In the genomic region with DNA sequence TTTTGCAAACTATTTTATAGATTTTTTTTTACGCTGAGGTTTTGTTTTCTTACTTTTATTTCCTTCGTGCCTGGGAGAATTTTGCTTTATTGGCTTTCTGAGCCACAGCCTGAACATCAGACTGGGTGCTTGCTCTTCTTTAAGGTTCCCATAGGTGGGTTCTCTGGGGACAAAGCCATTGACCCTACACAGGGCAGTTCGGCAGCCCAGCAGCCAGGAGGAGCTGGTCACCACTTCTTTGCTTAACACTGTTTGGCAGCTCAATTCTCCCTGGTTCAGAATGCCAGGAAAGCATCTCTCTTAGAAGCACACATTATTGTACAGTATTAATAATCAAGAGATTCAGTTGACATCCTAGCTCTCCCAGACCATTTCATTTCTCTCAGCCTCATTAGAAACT, we compare ENCODE assay signal across 20 cellular contexts.
A peak's percentile ranks its signal among the peaks of the same experiment; 100 is the strongest.
DNase-seq lines count a peak whose midpoint lies in the region; ATAC-seq, FAIRE-seq and TF ChIP-seq lines count a peak whose summit lies in the region.
"Had no signal": no experiment of that assay in that cellular context is flagged by ENCODE, and none has a peak within 500 bp of the region (broad histone marks: within the 10 kb centered on the region; RNA-seq: fewer than 3 reads in every experiment).

No MANE protein-coding gene starts in this region.

- H3K27me3 ChIP-seq in GM12878 (replicated peaks in 1 of 2; ENCODE audit: control insufficient read depth in 2 of 2, insufficient read depth in 2 of 2, low read length in 1 of 2), result no peaks in the 10 kb centered on the region
- no peaks in the 10 kb centered on the region for H3K27me3 ChIP-seq in osteoblast (ENCODE audit: insufficient read depth, low read length)
- H3K27me3 ChIP-seq: Peyer's patch had no signal

- H3K9ac ChIP-seq in GM12878 (ENCODE audit: control insufficient read depth, insufficient read depth, low read length), result no peak overlapping the region

- intact Hi-C loops in GM12878 (cut with micrococcal nuclease; ENCODE audit: unreplicated experiment), result no loop called here

- H3K4me2 ChIP-seq in GM12878 (ENCODE audit: control insufficient read depth, insufficient read depth) (no peak overlapping the region), osteoblast (ENCODE audit: insufficient read depth, low read length) (no peak overlapping the region)

- H2AFZ ChIP-seq in GM12878 (ENCODE audit: control insufficient read depth, low read depth, low read length), result no peak overlapping the region
- no peak overlapping the region for H2AFZ ChIP-seq in osteoblast (ENCODE audit: low read length)

- H4K20me1 ChIP-seq in GM12878 (ENCODE audit: control insufficient read depth, insufficient read depth), result no peaks in the 10 kb centered on the region
- no peaks in the 10 kb centered on the region for H4K20me1 ChIP-seq in osteoblast (ENCODE audit: insufficient read depth, low read length)

- ATAC-seq in GM12878, result peak; percentile 30; the same call in 1 of the 3 replicates
- no peak for ATAC-seq in stimulated activated effector memory CD8-positive, alpha-beta T cell treated with anti-CD3 and anti-CD28 coated beads, Interleukin-12 subunit alpha, Interleukin-12 subunit beta, amount 100 ng/mL, for 72 hours
- ATAC-seq: effector memory CD8-positive, alpha-beta T cell; sciatic nerve had no signal

- TF ChIP-seq CTCF in GM12878 (IDR thresholded peaks at IDR 0.05 in 2 of 3, conservative IDR thresholded peaks at IDR 0.05 in 1 of 3; ENCODE audit: control insufficient read depth in 2 of 3, extremely low read depth in 1 of 3, insufficient read depth in 1 of 3, low read depth in 3 of 3, low read length in 3 of 3), result peak in 1 of 3 experiments; percentile 14; a peak in 1 of 6 replicates
- TF ChIP-seq CTCF in osteoblast (IDR thresholded peaks at IDR 0.05; ENCODE audit: extremely low read depth, low read depth, low read length), result peak; percentile 50

- BruUV-seq in GM12878 (replicated peaks; lab: Mats Ljungman, UMichigan), result no TSS peak

- no peaks in the 10 kb centered on the region for H3K4me1 ChIP-seq in GM12878 (ENCODE audit: control insufficient read depth, insufficient read depth, low read length)
- H3K4me1 ChIP-seq in osteoblast (ENCODE audit: insufficient read depth, low read length), result no peaks in the 10 kb centered on the region
- H3K4me1 ChIP-seq: HAP-1, Peyer's patch had no signal

- no peak overlapping the region for H3K27ac ChIP-seq in GM12878 (ENCODE audit: control insufficient read depth, insufficient read depth)
- no peak overlapping the region for H3K27ac ChIP-seq in osteoblast (ENCODE audit: low read depth, low read length)
- H3K27ac ChIP-seq: Peyer's patch had no signal

- no peaks in the 10 kb centered on the region for H3K9me3 Mint-ChIP-seq in stimulated activated effector memory CD8-positive, alpha-beta T cell treated with anti-CD3 and anti-CD28 coated beads, Interleukin-12 subunit alpha, Interleukin-12 subunit beta, amount 100 ng/mL, for 72 hours
- H3K9me3 Mint-ChIP-seq: activated naive CD4-positive, alpha-beta T cell treated with anti-CD3 and anti-CD28 coated beads, Interleukin-2, amount 50 U/mL, for 24 hours; effector memory CD8-positive, alpha-beta T cell had no signal

- POLR2A ChIA-PET in GM12878 (lab: Charles Lee), result interaction anchor here (0.6 kb wide), 1 partner anchor 1192 kb away, joined by 4 read pairs; no protein-coding TSS in a partner anchor

- RAD21 ChIA-PET in GM12878 (lab: Charles Lee; ENCODE audit: unreplicated experiment), result no interaction called here

- in situ Hi-C loops in GM12878 (cut with MboI), result no loop called here

- H3K36me3 Mint-ChIP-seq in stimulated activated effector memory CD8-positive, alpha-beta T cell treated with anti-CD3 and anti-CD28 coated beads, Interleukin-12 subunit alpha, Interleukin-12 subunit beta, amount 100 ng/mL, for 72 hours, result no peaks in the 10 kb centered on the region
- H3K36me3 Mint-ChIP-seq: activated naive CD4-positive, alpha-beta T cell treated with anti-CD3 and anti-CD28 coated beads, Interleukin-2, amount 50 U/mL, for 24 hours had no signal

- no peak for TF ChIP-seq POLR2A in GM12878 (IDR thresholded peaks at IDR 0.05; ENCODE audit: low read depth, low read length)

- H3K4me1 Mint-ChIP-seq in stimulated activated effector memory CD8-positive, alpha-beta T cell treated with anti-CD3 and anti-CD28 coated beads, Interleukin-12 subunit alpha, Interleukin-12 subunit beta, amount 100 ng/mL, for 72 hours, result no peaks in the 10 kb centered on the region
- H3K4me1 Mint-ChIP-seq: activated naive CD4-positive, alpha-beta T cell treated with anti-CD3 and anti-CD28 coated beads, Interleukin-2, amount 50 U/mL, for 24 hours had no signal

- H3K9me3 ChIP-seq in GM12878 (replicated peaks; ENCODE audit: control insufficient read depth, insufficient read depth, low read length) (no peaks in the 10 kb centered on the region), osteoblast (ENCODE audit: low read depth, low read length) (no peaks in the 10 kb centered on the region)
- H3K9me3 ChIP-seq: HAP-1, Peyer's patch had no signal

- no peak for TF ChIP-seq RAD21 in GM12878 (IDR thresholded peaks at IDR 0.05; ENCODE audit: insufficient read depth, low read depth, low read length)

- no peak overlapping the region for H3K27ac Mint-ChIP-seq in stimulated activated effector memory CD8-positive, alpha-beta T cell treated with anti-CD3 and anti-CD28 coated beads, Interleukin-12 subunit alpha, Interleukin-12 subunit beta, amount 100 ng/mL, for 72 hours
- H3K27ac Mint-ChIP-seq: activated naive CD4-positive, alpha-beta T cell treated with anti-CD3 and anti-CD28 coated beads, Interleukin-2, amount 50 U/mL, for 24 hours; effector memory CD8-positive, alpha-beta T cell had no signal

- no peak overlapping the region for H3K4me3 Mint-ChIP-seq in stimulated activated effector memory CD8-positive, alpha-beta T cell treated with anti-CD3 and anti-CD28 coated beads, Interleukin-12 subunit alpha, Interleukin-12 subunit beta, amount 100 ng/mL, for 72 hours
- H3K4me3 Mint-ChIP-seq: activated naive CD4-positive, alpha-beta T cell treated with anti-CD3 and anti-CD28 coated beads, Interleukin-2, amount 50 U/mL, for 24 hours; effector memory CD8-positive, alpha-beta T cell had no signal

- CTCF ChIA-PET in GM12878 (lab: Yijun Ruan, JAX), result interaction anchor here (0.5 to 1.3 kb wide), 2 partner anchors 218 to 316 kb away, joined by 3 to 5 read pairs; no protein-coding TSS in a partner anchor

- TF ChIP-seq EP300 in GM12878 (IDR thresholded peaks at IDR 0.05; ENCODE audit: borderline replicate concordance in 1 of 2, control insufficient read depth in 1 of 2, low read depth in 2 of 2, low read length in 2 of 2), result no peak

- SMC1A ChIA-PET in GM12878 (lab: Charles Lee; ENCODE audit: uncharacterized antibody, unreplicated experiment), result interaction anchor here (1.1 kb wide), 1 partner anchor 16 kb away, joined by 3 read pairs; no protein-coding TSS in a partner anchor

- FAIRE-seq in GM12878 (lab: Jason Lieb, UNC), result no peak
- FAIRE-seq: bronchial epithelial cell had no signal

- H3K36me3 ChIP-seq in GM12878 (ENCODE audit: control insufficient read depth in 2 of 2, insufficient read depth in 2 of 2, low read length in 1 of 2), result no peaks in the 10 kb centered on the region
- H3K36me3 ChIP-seq in osteoblast (ENCODE audit: insufficient read depth, low read length), result no peaks in the 10 kb centered on the region
- H3K36me3 ChIP-seq: HAP-1, Peyer's patch had no signal

- H3K79me2 ChIP-seq in GM12878 (ENCODE audit: control insufficient read depth, insufficient read depth, low read length) (no peaks in the 10 kb centered on the region), osteoblast (ENCODE audit: insufficient read depth, low read length) (no peaks in the 10 kb centered on the region)

- H3K4me3 ChIP-seq in GM12878 (no peak overlapping the region), osteoblast (ENCODE audit: insufficient read depth, low read length) (no peak overlapping the region)
- H3K4me3 ChIP-seq: HAP-1, lung, Peyer's patch had no signal

- WGBS in GM12878 (ENCODE audit: insufficient coverage, insufficient replicate concordance, low lambda C conversion rate, missing lambda C conversion rate), result 39% methylated on average over 3 of the region's 3 CpGs

- DNase-seq in NCI-H82 (lab: John Stamatoyannopoulos, UW) (peak; percentile 5), NCI-H82 treated with DMSO at 0.1 percent for 48 hours (lab: John Stamatoyannopoulos, UW; ENCODE audit: unreplicated experiment) (no peak), HT1080 (ENCODE audit: low read depth) (peak; percentile 23), GM12878 (ENCODE audit: low read depth, low spot score) (no peak), osteoblast (ENCODE audit: insufficient read length, low spot score, missing footprints) (no peak), SIG-M5 treated with dmso at 0.1 percent for 504 hours (lab: John Stamatoyannopoulos, UW; ENCODE audit: unreplicated experiment) (no peak), SW480 (ENCODE audit: low spot score) (no peak)
- no peak for DNase-seq in stimulated activated effector memory CD8-positive, alpha-beta T cell treated with anti-CD3 and anti-CD28 coated beads, Interleukin-12 subunit alpha, Interleukin-12 subunit beta, amount 100 ng/mL, for 72 hours (ENCODE audit: low spot score in 2 of 2)
- DNase-seq: activated T-cell treated with anti-CD3 and anti-CD28 coated beads for 4 hours; effector memory CD8-positive, alpha-beta T cell; foreskin melanocyte; NCI-H226; Peyer's patch; stimulated activated CD4-positive, alpha-beta T cell treated with anti-CD3 and anti-CD28 coated beads, Interleukin-2, amount 100 ng/mL, for 48 hours; T-helper 1 cell had no signal

TF ChIP-seq in GM12878, 131 proteins besides CTCF, POLR2A, EP300 and RAD21 (continues in another document):
- TF ChIP-seq, protein P1, sequence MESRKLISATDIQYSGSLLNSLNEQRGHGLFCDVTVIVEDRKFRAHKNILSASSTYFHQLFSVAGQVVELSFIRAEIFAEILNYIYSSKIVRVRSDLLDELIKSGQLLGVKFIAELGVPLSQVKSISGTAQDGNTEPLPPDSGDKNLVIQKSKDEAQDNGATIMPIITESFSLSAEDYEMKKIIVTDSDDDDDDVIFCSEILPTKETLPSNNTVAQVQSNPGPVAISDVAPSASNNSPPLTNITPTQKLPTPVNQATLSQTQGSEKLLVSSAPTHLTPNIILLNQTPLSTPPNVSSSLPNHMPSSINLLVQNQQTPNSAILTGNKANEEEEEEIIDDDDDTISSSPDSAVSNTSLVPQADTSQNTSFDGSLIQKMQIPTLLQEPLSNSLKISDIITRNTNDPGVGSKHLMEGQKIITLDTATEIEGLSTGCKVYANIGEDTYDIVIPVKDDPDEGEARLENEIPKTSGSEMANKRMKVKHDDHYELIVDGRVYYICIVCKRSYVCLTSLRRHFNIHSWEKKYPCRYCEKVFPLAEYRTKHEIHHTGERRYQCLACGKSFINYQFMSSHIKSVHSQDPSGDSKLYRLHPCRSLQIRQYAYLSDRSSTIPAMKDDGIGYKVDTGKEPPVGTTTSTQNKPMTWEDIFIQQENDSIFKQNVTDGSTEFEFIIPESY (IDR thresholded peaks at IDR 0.05), result no peak
- TF ChIP-seq CBX5 (IDR thresholded peaks at IDR 0.05; ENCODE audit: low read depth), result no peak

Comparison
In these comparisons a context has a peak if more than half of its experiments do, and no peak if none do; other contexts are left out.
1. DNase-seq: peak in NCI-H82 (single experiment) and HT1080 (single experiment); none in NCI-H82 treated with DMSO at 0.1 percent for 48 hours (single experiment), GM12878 (single experiment), osteoblast (single experiment), SIG-M5 treated with dmso at 0.1 percent for 504 hours (single experiment), stimulated activated effector memory CD8-positive, alpha-beta T cell treated with anti-CD3 and anti-CD28 coated beads, Interleukin-12 subunit alpha, Interleukin-12 subunit beta, amount 100 ng/mL, for 72 hours (0 of 2) and SW480 (single experiment).